ENCODE assay signal across 18 cellular contexts in genomic region chr16:53135329-53135728, GRCh38.
"Had no signal": no experiment of that assay in that cellular context is flagged by ENCODE, and none has a peak within 500 bp of the region (broad histone marks: within the 10 kb centered on the region; RNA-seq: fewer than 3 reads in every experiment).

No MANE protein-coding gene starts in this region.

- H3K27ac Mint-ChIP-seq: activated CD4-positive, alpha-beta T cell treated with anti-CD3 and anti-CD28 coated beads for 36 hours; activated naive CD8-positive, alpha-beta T cell treated with anti-CD3 and anti-CD28 coated beads for 36 hours; WTC11 had no signal

- ATAC-seq: activated CD4-positive, alpha-beta T cell treated with anti-CD3 and anti-CD28 coated beads for 36 hours; body of pancreas; left colon; pancreas; sciatic nerve; WTC11 had no signal

- H3K4me3 Mint-ChIP-seq: activated CD4-positive, alpha-beta T cell treated with anti-CD3 and anti-CD28 coated beads for 36 hours; activated naive CD8-positive, alpha-beta T cell treated with anti-CD3 and anti-CD28 coated beads for 36 hours; WTC11 had no signal

- H3K4me1 ChIP-seq: testis had no signal

- H3K9me3 Mint-ChIP-seq: activated naive CD8-positive, alpha-beta T cell treated with anti-CD3 and anti-CD28 coated beads for 36 hours; WTC11 had no signal

- H3K36me3 ChIP-seq: pancreas, stomach, upper lobe of left lung had no signal

- H3K9me3 ChIP-seq: body of pancreas, pancreas, stomach, testis, upper lobe of left lung had no signal

- H3K27me3 ChIP-seq: body of pancreas, pancreas, stomach, testis, upper lobe of left lung had no signal

- H3K27ac ChIP-seq: body of pancreas, pancreas, stomach, testis had no signal

- H3K4me3 ChIP-seq: body of pancreas, lung, pancreas, smooth muscle cell, stomach, testis, upper lobe of left lung had no signal

- H3K36me3 Mint-ChIP-seq: WTC11 had no signal

- H3K27me3 Mint-ChIP-seq: activated CD4-positive, alpha-beta T cell treated with anti-CD3 and anti-CD28 coated beads for 36 hours; activated naive CD8-positive, alpha-beta T cell treated with anti-CD3 and anti-CD28 coated beads for 36 hours had no signal

- DNase-seq: activated CD4-positive, alpha-beta T cell treated with anti-CD3 and anti-CD28 coated beads for 36 hours; activated CD4-positive, alpha-beta T cell treated with anti-CD3 and anti-CD28 coated beads, Interleukin-2, amount 50 U/mL, for 48 hours; activated naive CD8-positive, alpha-beta T cell treated with anti-CD3 and anti-CD28 coated beads for 36 hours; amniotic stem cell; body of pancreas; foreskin fibroblast; hippocampal formation; islet precursor cell; left colon; pancreas; stimulated activated CD4-positive, alpha-beta T cell treated with anti-CD3 and anti-CD28 coated beads, Interleukin-4, amount 100 ng/mL, for 1 hour; stomach; testis; upper lobe of left lung had no signal
